17 cellular contexts compared by ENCODE assay signal in the genomic region with DNA sequence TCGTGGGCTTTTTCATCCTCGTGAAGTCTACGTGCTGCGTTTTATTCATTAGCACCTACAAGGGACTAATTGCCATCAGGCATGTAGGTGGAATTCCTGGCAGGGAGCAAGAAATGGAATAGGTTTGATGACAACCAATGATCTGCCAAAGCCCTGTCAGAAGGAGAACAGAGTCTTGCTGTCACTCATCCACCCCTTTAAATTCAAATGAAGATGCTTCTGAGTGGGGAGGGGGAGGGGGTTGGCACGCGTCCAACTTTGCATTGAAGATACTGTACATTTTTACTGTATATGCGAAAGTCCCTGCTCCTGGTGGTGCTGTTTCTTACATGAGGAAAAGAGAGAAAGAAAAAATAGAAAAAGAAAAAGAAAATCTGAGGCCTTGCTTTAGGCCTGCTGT.
DNase-seq lines count a peak whose midpoint lies in the region; ATAC-seq and TF ChIP-seq lines count a peak whose summit lies in the region.
"Had no signal": no experiment of that assay in that cellular context is flagged by ENCODE, and none has a peak within 500 bp of the region (broad histone marks: within the 10 kb centered on the region; RNA-seq: fewer than 3 reads in every experiment).

No MANE protein-coding gene starts in this region.

- DNase-seq in HT-29 (ENCODE audit: low spot score) (no peak), GM03348 (ENCODE audit: low spot score) (no peak)
- no peak for DNase-seq in stimulated activated CD4-positive, alpha-beta T cell treated with anti-CD3 and anti-CD28 coated beads, Interleukin-4, amount 100 ng/mL, for 1 hour
- DNase-seq: activated CD4-positive, CD25-positive, alpha-beta regulatory T cell; DMS79; effector CD4-positive, alpha-beta T cell; NCI-H446 treated with DMSO at 0.1 percent for 48 hours; retina; tibial artery had no signal

- no peaks in the 10 kb centered on the region for H3K79me2 ChIP-seq in OCI-LY1 (ENCODE audit: insufficient read depth, low read length)

- peak; percentile 14 for ATAC-seq in GM19351 (IDR thresholded peaks at IDR 0.05; ENCODE audit: unreplicated experiment)
- peak; percentile 15 for ATAC-seq in HG02870 (IDR thresholded peaks at IDR 0.05; ENCODE audit: unreplicated experiment)
- ATAC-seq in GM21825 (IDR thresholded peaks at IDR 0.05; ENCODE audit: unreplicated experiment) = no peak

- H3K9me2 ChIP-seq in OCI-LY1 (ENCODE audit: low read depth, low read length) = no peaks in the 10 kb centered on the region

- no peaks in the 10 kb centered on the region for H3K9me3 ChIP-seq in OCI-LY1 (ENCODE audit: low read length)
- H3K9me3 ChIP-seq in skeletal muscle satellite cell (replicated peaks; ENCODE audit: low read length) = no peaks in the 10 kb centered on the region
- H3K9me3 ChIP-seq: BLaER1, tibial artery had no signal

- H3K4me2 ChIP-seq in OCI-LY1 (ENCODE audit: low read length) (no peak overlapping the region; the same call in 1 of the 2 replicates), skeletal muscle satellite cell (ENCODE audit: low read length) (no peak overlapping the region)
- H3K4me2 ChIP-seq: BLaER1, PC-9 had no signal

- H3K36me3 ChIP-seq in OCI-LY1 (ENCODE audit: insufficient read depth, low read length) = no peaks in the 10 kb centered on the region
- no peaks in the 10 kb centered on the region for H3K36me3 ChIP-seq in skeletal muscle satellite cell (ENCODE audit: insufficient read depth, low read length)
- H3K36me3 ChIP-seq: BLaER1, tibial artery had no signal

- no peaks in the 10 kb centered on the region for H3F3A ChIP-seq in OCI-LY1 (ENCODE audit: insufficient read depth, low read length)

- no peak overlapping the region for H2AFZ ChIP-seq in OCI-LY1 (ENCODE audit: low read length)
- H2AFZ ChIP-seq: PC-9 had no signal

- H3K9ac ChIP-seq in OCI-LY1 (ENCODE audit: low read length) (no peak overlapping the region), skeletal muscle satellite cell (ENCODE audit: low read depth, low read length) (peak overlapping the region; percentile 1)
- H3K9ac ChIP-seq: BLaER1 had no signal

- H3K27ac ChIP-seq in OCI-LY1 (ENCODE audit: low read depth, low read length, poor library complexity, severe bottlenecking) = peak overlapping the region; percentile 25
- H3K27ac ChIP-seq: BLaER1, PC-9, tibial artery had no signal

- H3K4me3 ChIP-seq in OCI-LY1 (ENCODE audit: low read depth, low read length, poor library complexity, severe bottlenecking) (no peak overlapping the region), skeletal muscle satellite cell (ENCODE audit: low read length) (no peak overlapping the region)
- H3K4me3 ChIP-seq: BLaER1, lung, PC-9, tibial artery had no signal

- H4K20me1 ChIP-seq in OCI-LY1 (ENCODE audit: insufficient read depth, low read length) = no peaks in the 10 kb centered on the region
- H4K20me1 ChIP-seq: BLaER1 had no signal

- H3K27me3 ChIP-seq in OCI-LY1 (ENCODE audit: insufficient read depth, low read length) (no peaks in the 10 kb centered on the region), skeletal muscle satellite cell (ENCODE audit: control insufficient read depth, insufficient read depth, low read length) (no peaks in the 10 kb centered on the region)
- H3K27me3 ChIP-seq: BLaER1, tibial artery had no signal

- no peak for TF ChIP-seq CTCF in OCI-LY1 (IDR thresholded peaks at IDR 0.05; ENCODE audit: low read length)

- H3K4me1 ChIP-seq in OCI-LY1 (ENCODE audit: insufficient read depth, low read length, severe bottlenecking) = peaks cover 19% of the 10 kb centered on the region
- peaks cover 14% of the 10 kb centered on the region for H3K4me1 ChIP-seq in skeletal muscle satellite cell (ENCODE audit: control insufficient read depth, insufficient read depth, low read length)
- H3K4me1 ChIP-seq: BLaER1 had no signal
